15 cellular contexts compared by ENCODE assay signal in the genomic region with DNA sequence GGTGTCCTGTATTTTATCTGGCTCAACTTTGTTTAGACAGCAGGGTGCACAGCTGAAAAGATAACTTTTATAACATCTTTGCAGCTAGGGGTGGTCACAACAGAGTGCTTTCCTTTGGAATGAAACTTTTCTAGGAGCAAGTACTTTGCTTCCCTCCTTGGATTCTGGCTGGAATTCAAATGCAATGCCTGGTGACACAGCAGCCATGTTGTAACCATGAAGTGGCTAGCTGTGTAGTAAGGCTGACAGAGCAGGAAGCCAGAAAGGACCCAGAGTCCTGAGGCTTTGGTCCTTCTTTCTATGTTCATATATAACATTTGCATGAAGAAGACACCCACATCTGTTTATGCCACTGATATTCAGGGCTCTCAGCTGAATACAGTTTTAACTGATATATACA.
"Had no signal": no experiment of that assay in that cellular context is flagged by ENCODE, and none has a peak within 500 bp of the region (broad histone marks: within the 10 kb centered on the region; RNA-seq: fewer than 3 reads in every experiment).

No MANE protein-coding gene starts in this region.

- H3K4me3 ChIP-seq: MG63, Peyer's patch, SJCRH30 had no signal

- DNase-seq: Karpas-422, KG1, MG63, NCI-H1092, NCI-H1436, NCI-H187, NCI-H2081 treated with DMSO at 0.1 percent for 48 hours, NCI-H2171, NCI-H226, NCI-H510A, NCI-H524 treated with DMSO at 0.1 percent for 48 hours, NCI-H774, Peyer's patch, SHP77 treated with DMSO at 0.1 percent for 48 hours, SJCRH30 had no signal

- H3K27ac ChIP-seq: Peyer's patch, SJCRH30 had no signal

- H3K9me3 ChIP-seq: MG63, Peyer's patch, SJCRH30 had no signal

- H3K27me3 ChIP-seq: MG63, Peyer's patch, SJCRH30 had no signal

- H3K36me3 ChIP-seq: SJCRH30 had no signal
